ENCODE assay signal across 14 cellular contexts in genomic region chr2:26612522-26613240, GRCh38. TPM values are rescaled to one million over a fixed set of nuclear protein-coding genes. Genes with fewer than 3 reads are reported as not detected.
DNase-seq lines count a peak whose midpoint lies in the region; ATAC-seq and TF ChIP-seq lines count a peak whose summit lies in the region.
"Had no signal": no experiment of that assay in that cellular context is flagged by ENCODE, and none has a peak within 500 bp of the region (broad histone marks: within the 10 kb centered on the region; RNA-seq: fewer than 3 reads in every experiment).

No MANE protein-coding gene starts in this region.

- no peaks in the 10 kb centered on the region for H3K9me3 ChIP-seq in WERI-Rb-1 (ENCODE audit: severe bottlenecking)
- no peaks in the 10 kb centered on the region for H3K9me3 ChIP-seq in suprapubic skin
- H3K9me3 ChIP-seq: stomach had no signal

- TF ChIP-seq CTCF in WERI-Rb-1 (IDR thresholded peaks at IDR 0.05; ENCODE audit: low read depth, low read length) (0 out of 2 replicates have a peak, but pooled peaks have one; percentile 12), suprapubic skin (IDR thresholded peaks at IDR 0.05) (no peak)

- no peaks in the 10 kb centered on the region for H3K27me3 ChIP-seq in WERI-Rb-1 (ENCODE audit: insufficient read depth, low read depth, severe bottlenecking)
- peaks cover 13% of the 10 kb centered on the region for H3K27me3 ChIP-seq in suprapubic skin

- peak; percentile 39 for ATAC-seq in left lobe of liver
- no peak for ATAC-seq in GM21717 (IDR thresholded peaks at IDR 0.05; ENCODE audit: unreplicated experiment)

- H3K4me1 ChIP-seq in suprapubic skin: peaks cover 8% of the 10 kb centered on the region

- TF ChIP-seq EP300 in suprapubic skin (IDR thresholded peaks at IDR 0.05): no peak

- TF ChIP-seq POLR2A in suprapubic skin (IDR thresholded peaks at IDR 0.05): no peak

- H3K36me3 ChIP-seq in WERI-Rb-1 (no peaks in the 10 kb centered on the region), suprapubic skin (no peaks in the 10 kb centered on the region)
- H3K36me3 ChIP-seq: stomach had no signal

- 39% methylated on average over 7 of the region's 8 CpGs for WGBS in suprapubic skin

- no peak overlapping the region for H3K4me3 ChIP-seq in WERI-Rb-1 (ENCODE audit: low read depth, low read length)
- H3K4me3 ChIP-seq in suprapubic skin: no peak overlapping the region
- H3K4me3 ChIP-seq: stomach had no signal

- H3K27ac ChIP-seq in WERI-Rb-1 (peak overlapping the region; percentile 87), suprapubic skin (no peak overlapping the region)

- peak; percentile 46 for DNase-seq in NCI-H510A treated with DMSO at 0.1 percent for 48 hours (lab: John Stamatoyannopoulos, UW)
- no peak for DNase-seq in NCI-H510A (lab: John Stamatoyannopoulos, UW)
- peak; percentile 90 for DNase-seq in WERI-Rb-1
- DNase-seq in left lobe of liver (ENCODE audit: low spot score): peak; percentile 40
- DNase-seq in suprapubic skin (ENCODE audit: low spot score in 2 of 2): peak; percentile 56 to 74
- DNase-seq in NCI-H226: no peak
- no peak for DNase-seq in epidermal melanocyte (ENCODE audit: insufficient read length, low spot score)
- DNase-seq: activated B cell treated with CpG ODN at 0.5 μM for 24 hours; activated naive CD4-positive, alpha-beta T cell treated with anti-CD3 and anti-CD28 coated beads, Interleukin-2, amount 50 U/mL, for 16 hours; stomach had no signal

RNA-seq across cellular contexts. Expression of gene CIB4, which starts 28.5 kb away (rescaled TPM):
- total RNA-seq in left lobe of liver (not detected), suprapubic skin (not detected)
- total RNA-seq: activated B cell treated with CpG ODN at 0.5 μM for 24 hours, glomerular endothelial cell, MCF 10A, myocyte had no signal

Comparison
In these comparisons a context has a peak if more than half of its experiments do, and no peak if none do; other contexts are left out.
1. DNase-seq: peak in NCI-H510A treated with DMSO at 0.1 percent for 48 hours (single experiment), WERI-Rb-1 (single experiment), left lobe of liver (single experiment) and suprapubic skin (2 of 2); none in NCI-H510A (single experiment), NCI-H226 (single experiment) and epidermal melanocyte (single experiment).